In genomic region chr7:32670105-32670504, GRCh38 we compare ENCODE assay signal across 1 cellular context.
A peak's percentile ranks its signal among the peaks of the same experiment; 100 is the strongest.
TF ChIP-seq lines count a peak whose summit lies in the region.

No MANE protein-coding gene starts in this region.

TF ChIP-seq in HepG2, 621 proteins besides CTCF, POLR2A, EP300 and RAD21 (continued from another document and continues in another):
- TF ChIP-seq ZNF414 (CRISPR knock-in tag; IDR thresholded peaks at IDR 0.05) (no peak), ZNF788 (CRISPR knock-in tag; IDR thresholded peaks at IDR 0.05; ENCODE audit: borderline replicate concordance) (no peak), DNMT3B (CRISPR knock-in tag; conservative IDR thresholded peaks at IDR 0.05) (no peak), ZNF251 (CRISPR knock-in tag; IDR thresholded peaks at IDR 0.05) (no peak), PRDM10 (CRISPR knock-in tag; IDR thresholded peaks at IDR 0.05; ENCODE audit: low read depth) (no peak), CAMTA2 (CRISPR knock-in tag; IDR thresholded peaks at IDR 0.05; ENCODE audit: borderline replicate concordance) (no peak), RFXANK (CRISPR knock-in tag; IDR thresholded peaks at IDR 0.05) (no peak), ZNF703 (CRISPR knock-in tag; IDR thresholded peaks at IDR 0.05; ENCODE audit: borderline replicate concordance) (no peak), ZFP82 (CRISPR knock-in tag; IDR thresholded peaks at IDR 0.05; ENCODE audit: borderline replicate concordance) (no peak), AKAP8 (CRISPR knock-in tag; IDR thresholded peaks at IDR 0.05) (no peak), ZNF577 (CRISPR knock-in tag; IDR thresholded peaks at IDR 0.05; ENCODE audit: borderline replicate concordance, low read depth) (no peak), JUN (CRISPR knock-in tag; IDR thresholded peaks at IDR 0.05) (peak; percentile 85), ZSCAN29 (CRISPR knock-in tag; conservative IDR thresholded peaks at IDR 0.05) (no peak), POGK (CRISPR knock-in tag; conservative IDR thresholded peaks at IDR 0.05) (no peak), ZNF761 (CRISPR knock-in tag; conservative IDR thresholded peaks at IDR 0.05) (no peak), ZNF607 (CRISPR knock-in tag; IDR thresholded peaks at IDR 0.05; ENCODE audit: borderline replicate concordance) (no peak), RARG (CRISPR knock-in tag; IDR thresholded peaks at IDR 0.05; ENCODE audit: low read depth) (no peak), ARID5B (CRISPR knock-in tag; IDR thresholded peaks at IDR 0.05) (peak; percentile 97), ZNF563 (CRISPR knock-in tag; IDR thresholded peaks at IDR 0.05) (no peak), IRF2 (CRISPR knock-in tag; IDR thresholded peaks at IDR 0.05) (peak; percentile 84), ZNF770 (CRISPR knock-in tag; IDR thresholded peaks at IDR 0.05) (no peak), AGO2 (optimal IDR thresholded peaks at IDR 0.05; ENCODE audit: low read depth, low read length) (no peak), ZNF235 (CRISPR knock-in tag; IDR thresholded peaks at IDR 0.05; ENCODE audit: borderline replicate concordance) (no peak), ZNF292 (CRISPR knock-in tag; IDR thresholded peaks at IDR 0.05; ENCODE audit: borderline replicate concordance, low read depth) (peak; percentile 29; the same call in 1 of the 2 replicates), ARNT (IDR thresholded peaks at IDR 0.05) (no peak), REPIN1 (CRISPR knock-in tag; IDR thresholded peaks at IDR 0.05; ENCODE audit: borderline replicate concordance, low read depth) (no peak), TCF7L2 (IDR thresholded peaks at IDR 0.05; ENCODE audit: low read depth, low read length) (no peak), ZNF660 (CRISPR knock-in tag; IDR thresholded peaks at IDR 0.05; ENCODE audit: borderline replicate concordance, low read depth) (no peak), TCF7 (IDR thresholded peaks at IDR 0.05; ENCODE audit: low read depth) (peak; percentile 66), POGZ (CRISPR knock-in tag; IDR thresholded peaks at IDR 0.05) (peak; percentile 67; the same call in 1 of the 2 replicates), ATRX (CRISPR knock-in tag; IDR thresholded peaks at IDR 0.05; ENCODE audit: borderline replicate concordance) (no peak), DR1 (CRISPR knock-in tag; IDR thresholded peaks at IDR 0.05) (no peak), TMF1 (CRISPR knock-in tag; IDR thresholded peaks at IDR 0.05; ENCODE audit: low read depth) (no peak), SOX6 (IDR thresholded peaks at IDR 0.05) (no peak), SOX6 (CRISPR knock-in tag; IDR thresholded peaks at IDR 0.05) (peak; percentile 98), FLYWCH1 (CRISPR knock-in tag; IDR thresholded peaks at IDR 0.05) (no peak), SIX4 (CRISPR knock-in tag; IDR thresholded peaks at IDR 0.05) (peak; percentile 45; the same call in 1 of the 2 replicates), SOX5 (CRISPR knock-in tag; IDR thresholded peaks at IDR 0.05; ENCODE audit: borderline replicate concordance) (peak; percentile 99), CEBPZ (IDR thresholded peaks at IDR 0.05; ENCODE audit: low read length) (no peak), REST (IDR thresholded peaks at IDR 0.05; ENCODE audit: borderline replicate concordance in 1 of 2, low read depth in 1 of 2, low read length in 2 of 2) (no peak; a peak in 1 of 4 replicates), BATF2 (CRISPR knock-in tag; IDR thresholded peaks at IDR 0.05) (no peak), ARNT2 (CRISPR knock-in tag; IDR thresholded peaks at IDR 0.05; ENCODE audit: low read depth) (no peak), ZNF543 (CRISPR knock-in tag; IDR thresholded peaks at IDR 0.05) (no peak)
